Comparison of ENCODE assay signal across 1 cellular context in genomic region chr19:5718579-5719273, GRCh38.
TF ChIP-seq lines count a peak whose summit lies in the region.

No MANE protein-coding gene starts in this region.

TF ChIP-seq in K562, 482 proteins besides CTCF, POLR2A, EP300 and RAD21 (continued from another document and continues in another):
- TF ChIP-seq ZBTB40 (IDR thresholded peaks at IDR 0.05) (no peak), ZBTB40 (CRISPR knock-in tag; IDR thresholded peaks at IDR 0.05) (no peak), ZNF507 (tag; conservative IDR thresholded peaks at IDR 0.05) (no peak), XRCC4 (IDR thresholded peaks at IDR 0.05; ENCODE audit: extremely low read depth, insufficient read depth, insufficient read length) (no peak), ZNF133 (CRISPR knock-in tag; IDR thresholded peaks at IDR 0.05) (no peak), LCOR (CRISPR knock-in tag; IDR thresholded peaks at IDR 0.05) (no peak), ZBTB12 (CRISPR knock-in tag; IDR thresholded peaks at IDR 0.05) (no peak), TBL1XR1 (IDR thresholded peaks at IDR 0.05; ENCODE audit: low read length in 2 of 2) (peak in 1 of 2 experiments; percentile 61; a peak in 2 of 4 replicates), BRF2 (IDR thresholded peaks at IDR 0.05; ENCODE audit: borderline replicate concordance, insufficient read depth, insufficient read length) (no peak), MAZ (CRISPR knock-in tag; conservative IDR thresholded peaks at IDR 0.05 in 1 of 2, IDR thresholded peaks at IDR 0.05 in 1 of 2) (peak in 1 of 2 experiments; percentile 95; a peak in 2 of 4 replicates), KLF10 (CRISPR knock-in tag; IDR thresholded peaks at IDR 0.05) (no peak), TBP (optimal IDR thresholded peaks at IDR 0.05; ENCODE audit: low read depth, low read length) (peak; percentile 80), MYNN (IDR thresholded peaks at IDR 0.05) (peak; percentile 99), MYNN (CRISPR knock-in tag; IDR thresholded peaks at IDR 0.05) (peak; percentile 90), ZBTB2 (IDR thresholded peaks at IDR 0.05) (no peak), ZKSCAN1 (IDR thresholded peaks at IDR 0.05; ENCODE audit: low read depth, low read length) (no peak), KLF6 (CRISPR knock-in tag; IDR thresholded peaks at IDR 0.05; ENCODE audit: borderline replicate concordance) (no peak), ELF1 (tag; IDR thresholded peaks at IDR 0.05) (0 out of 2 replicates have a peak, but pooled peaks have one; percentile 27), RBBP5 (IDR thresholded peaks at IDR 0.05; ENCODE audit: borderline replicate concordance, insufficient read depth, low read length, poor library complexity, severe bottlenecking) (no peak), MTA2 (IDR thresholded peaks at IDR 0.05; ENCODE audit: low read depth) (no peak), ZNF140 (CRISPR knock-in tag; IDR thresholded peaks at IDR 0.05) (no peak), FOXP4 (CRISPR knock-in tag; IDR thresholded peaks at IDR 0.05; ENCODE audit: borderline replicate concordance) (no peak), SMARCA4 (IDR thresholded peaks at IDR 0.05) (peak; percentile 85), TEAD2 (tag; IDR thresholded peaks at IDR 0.05) (no peak), EGR1 (conservative IDR thresholded peaks at IDR 0.05) (no peak), ATF1 (CRISPR knock-in tag; IDR thresholded peaks at IDR 0.05) (no peak), ATF1 (tag; IDR thresholded peaks at IDR 0.05) (peak; percentile 74), RBM34 (IDR thresholded peaks at IDR 0.05; ENCODE audit: borderline replicate concordance, insufficient read depth, low read length) (no peak), NFYB (IDR thresholded peaks at IDR 0.05; ENCODE audit: extremely low read depth, insufficient read length) (no peak), ZBTB43 (CRISPR knock-in tag; IDR thresholded peaks at IDR 0.05) (no peak), PCBP1 (IDR thresholded peaks at IDR 0.05; ENCODE audit: low read depth, low read length, poor library complexity, severe bottlenecking) (no peak), ATF2 (CRISPR knock-in tag; IDR thresholded peaks at IDR 0.05) (peak; percentile 51; the same call in 1 of the 2 replicates), DLX4 (CRISPR knock-in tag; IDR thresholded peaks at IDR 0.05) (no peak), RFX7 (CRISPR knock-in tag; IDR thresholded peaks at IDR 0.05) (no peak), NBN (IDR thresholded peaks at IDR 0.05; ENCODE audit: low read depth) (no peak; the same call in 1 of the 2 replicates), FOXJ2 (tag; IDR thresholded peaks at IDR 0.05) (no peak; the same call in 1 of the 2 replicates), ZNF551 (CRISPR knock-in tag; IDR thresholded peaks at IDR 0.05) (no peak), ZBTB1 (CRISPR knock-in tag; IDR thresholded peaks at IDR 0.05; ENCODE audit: borderline replicate concordance, low read depth) (no peak), BRF1 (IDR thresholded peaks at IDR 0.05; ENCODE audit: borderline replicate concordance, extremely low read depth, insufficient read length) (no peak), ZNF584 (CRISPR knock-in tag; IDR thresholded peaks at IDR 0.05; ENCODE audit: low read depth) (no peak), ZNF41 (CRISPR knock-in tag; conservative IDR thresholded peaks at IDR 0.05) (peak; percentile 40; the same call in 1 of the 2 replicates), JUNB (CRISPR knock-in tag; conservative IDR thresholded peaks at IDR 0.05) (no peak), MITF (IDR thresholded peaks at IDR 0.05) (no peak), E2F4 (CRISPR knock-in tag; IDR thresholded peaks at IDR 0.05; ENCODE audit: low read depth) (no peak), TSC22D4 (tag; IDR thresholded peaks at IDR 0.05) (no peak)
